22 cellular contexts compared by ENCODE assay signal in genomic region chr12:7242176-7243101, GRCh38.
"Had no signal": no experiment of that assay in that cellular context is flagged by ENCODE, and none has a peak within 500 bp of the region (broad histone marks: within the 10 kb centered on the region; RNA-seq: fewer than 3 reads in every experiment).

No MANE protein-coding gene starts in this region.

- DNase-seq: activated B cell treated with CpG ODN at 0.5 μM for 24 hours; activated CD4-positive, alpha-beta memory T cell treated with anti-CD3 and anti-CD28 coated beads for 36 hours; activated CD4-positive, alpha-beta T cell treated with anti-CD3 and anti-CD28 coated beads for 4 hours; activated naive CD4-positive, alpha-beta T cell treated with anti-CD3 and anti-CD28 coated beads for 36 hours; activated naive CD8-positive, alpha-beta T cell treated with anti-CD3 and anti-CD28 coated beads, Interleukin-2, amount 10 ng/mL, durations not matched to agents 7 days and 5 days; activated T-cell treated with anti-CD3 and anti-CD28 coated beads, Interleukin-2, amount 50 U/mL, for 48 hours; amniotic stem cell; effector memory CD4-positive, alpha-beta T cell; head of caudate nucleus; islet precursor cell; left cardiac atrium; nucleus accumbens; right cardiac atrium; stimulated activated CD4-positive, alpha-beta T cell treated with anti-CD3 and anti-CD28 coated beads, Interleukin-2, amount 100 ng/mL, for 24 hours; stimulated activated naive CD4-positive, alpha-beta T cell; testis; uterus had no signal

- H3K36me3 ChIP-seq: breast epithelium, gastroesophageal sphincter, uterus had no signal

- H3K9me3 ChIP-seq: gastroesophageal sphincter, testis, uterus had no signal

- H3K27ac ChIP-seq: breast epithelium, gastroesophageal sphincter, parathyroid adenoma, testis, uterus had no signal

- ATAC-seq: gastroesophageal sphincter, left cardiac atrium, right cardiac atrium had no signal

- H3K27me3 ChIP-seq: breast epithelium, gastroesophageal sphincter, testis, uterus had no signal

- H3K4me1 ChIP-seq: breast epithelium, gastroesophageal sphincter, parathyroid adenoma, uterus had no signal

- H3K4me3 ChIP-seq: breast epithelium, gastroesophageal sphincter, testis, uterus had no signal

- FAIRE-seq: colon, TTC549 had no signal
